34 cellular contexts compared by ENCODE assay signal in the genomic region with DNA sequence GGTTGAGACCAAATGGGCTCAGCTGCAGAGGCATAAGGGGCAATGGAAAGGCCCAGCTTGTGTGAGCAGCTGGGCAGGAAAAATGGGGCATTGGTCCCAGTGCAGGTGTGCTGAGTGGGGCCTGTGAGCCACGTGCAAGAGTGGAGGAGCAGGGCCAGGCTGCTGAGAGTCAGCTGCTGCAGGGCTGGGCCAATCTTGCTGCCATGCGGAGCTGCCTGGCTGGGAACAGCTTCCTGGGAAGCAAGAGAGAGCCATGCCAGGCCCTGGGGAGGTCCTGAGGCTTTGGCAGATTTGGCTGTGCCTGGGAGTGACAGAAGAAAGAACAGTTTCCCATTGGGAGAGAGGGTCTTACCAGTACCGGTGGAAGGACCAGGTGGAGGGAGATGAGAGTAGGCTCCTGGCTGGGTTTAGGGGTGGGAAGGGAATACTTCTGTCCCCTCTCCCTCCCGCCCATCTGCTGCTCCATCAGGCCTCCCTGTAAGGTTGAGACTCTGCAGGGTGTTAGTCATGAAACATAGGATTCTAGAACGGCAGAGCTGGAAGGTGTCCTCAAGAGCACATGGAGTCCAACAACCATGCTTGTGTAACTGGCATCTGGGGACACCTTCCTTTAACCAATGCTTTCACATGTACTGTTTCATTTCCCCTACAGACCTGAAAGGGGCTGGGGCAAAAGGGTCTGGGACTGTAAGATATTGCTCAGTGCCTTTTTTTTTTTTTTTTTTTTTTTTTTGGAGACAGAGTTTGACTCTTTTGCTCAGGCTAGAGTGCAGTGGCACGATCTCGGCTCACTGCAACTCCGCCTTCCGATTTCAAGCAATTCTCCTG. TPM values are rescaled to one million over a fixed set of nuclear protein-coding genes. Genes with fewer than 3 reads are reported as not detected.
A peak's percentile ranks its signal among the peaks of the same experiment; 100 is the strongest.
DNase-seq lines count a peak whose midpoint lies in the region; ATAC-seq, FAIRE-seq and TF ChIP-seq lines count a peak whose summit lies in the region.
"Had no signal": no experiment of that assay in that cellular context is flagged by ENCODE, and none has a peak within 500 bp of the region (broad histone marks: within the 10 kb centered on the region; RNA-seq: fewer than 3 reads in every experiment).

No MANE protein-coding gene starts in this region.

- no peaks in the 10 kb centered on the region for H3K9me2 ChIP-seq in hepatocyte (replicated peaks; ENCODE audit: insufficient read depth)

- in situ Hi-C loops in GM12878 (cut with MboI) = no loop called here

- no peak overlapping the region for H2BK12ac ChIP-seq in trophoblast cell (ENCODE audit: low read length)

- no peak overlapping the region for H3K14ac ChIP-seq in trophoblast cell (ENCODE audit: low read length)

- TF ChIP-seq CTCF in GM12864 (IDR thresholded peaks at IDR 0.05; ENCODE audit: low read depth, low read length, missing control alignments) (no peak), GM12878 (IDR thresholded peaks at IDR 0.05 in 2 of 3, conservative IDR thresholded peaks at IDR 0.05 in 1 of 3; ENCODE audit: control insufficient read depth in 2 of 3, extremely low read depth in 1 of 3, insufficient read depth in 1 of 3, low read depth in 3 of 3, low read length in 3 of 3) (no peak), hepatocyte (IDR thresholded peaks at IDR 0.05; ENCODE audit: poor library complexity) (no peak)

- RAD21 ChIA-PET in GM12878 (lab: Charles Lee; ENCODE audit: unreplicated experiment) = no interaction called here

- no peaks in the 10 kb centered on the region for H3K36me3 ChIP-seq in GM12878 (ENCODE audit: control insufficient read depth in 2 of 2, insufficient read depth in 2 of 2, low read length in 1 of 2)
- H3K36me3 ChIP-seq in hepatocyte (replicated peaks; ENCODE audit: insufficient read depth, low read depth) = no peaks in the 10 kb centered on the region
- H3K36me3 ChIP-seq in trophoblast cell (ENCODE audit: control insufficient read depth in 1 of 2, insufficient read depth in 2 of 2, low read length in 2 of 2) = no peaks in the 10 kb centered on the region
- H3K36me3 ChIP-seq: brain microvascular endothelial cell, ovary, Peyer's patch, upper lobe of left lung had no signal

- no peak overlapping the region for H2BK5ac ChIP-seq in trophoblast cell (ENCODE audit: low read depth, low read length, poor library complexity)

- H2AK5ac ChIP-seq in trophoblast cell (ENCODE audit: low read length) = no peak overlapping the region

- FAIRE-seq in GM12878 (lab: Jason Lieb, UNC) = peak; percentile 56
- FAIRE-seq: GM12892, H54, K562, keratinocyte had no signal

- H3K9me3 ChIP-seq in GM12878 (replicated peaks; ENCODE audit: control insufficient read depth, insufficient read depth, low read length) (no peaks in the 10 kb centered on the region), hepatocyte (ENCODE audit: low read depth) (no peaks in the 10 kb centered on the region), trophoblast cell (ENCODE audit: insufficient read depth, low read depth, low read length) (peaks cover 8% of the 10 kb centered on the region)
- H3K9me3 ChIP-seq: BLaER1, ovary, Peyer's patch, upper lobe of left lung had no signal

- no peak overlapping the region for H4K91ac ChIP-seq in trophoblast cell (ENCODE audit: low read depth, low read length)

- 76% methylated on average over 9 of the region's 9 CpGs for WGBS in GM12878 (ENCODE audit: insufficient coverage, insufficient replicate concordance, low lambda C conversion rate, missing lambda C conversion rate)
- WGBS in hepatocyte (ENCODE audit: low lambda C conversion rate, missing lambda C conversion rate) = 84% methylated on average over 9 of the region's 9 CpGs
- no CpG with 5 or more reads among the region's 9 CpGs for WGBS in trophoblast cell (ENCODE audit: extremely low coverage, insufficient coverage, insufficient read length)

- no peak overlapping the region for H3K9ac ChIP-seq in GM12878 (ENCODE audit: control insufficient read depth, insufficient read depth, low read length)
- no peak overlapping the region for H3K9ac ChIP-seq in trophoblast cell (ENCODE audit: low read length)
- H3K9ac ChIP-seq: BLaER1 had no signal

- no peak for TF ChIP-seq POLR2A in GM12878 (IDR thresholded peaks at IDR 0.05; ENCODE audit: low read depth, low read length)

- ATAC-seq in GM12878 = peak; percentile 56; the same call in 2 of the 3 replicates
- ATAC-seq in GM18909 (IDR thresholded peaks at IDR 0.05; ENCODE audit: poor library complexity, unreplicated experiment) = no peak
- ATAC-seq: K562; naive thymus-derived CD8-positive, alpha-beta T cell had no signal

- H3K27me3 ChIP-seq in GM12878 (replicated peaks in 1 of 2; ENCODE audit: control insufficient read depth in 2 of 2, insufficient read depth in 2 of 2, low read length in 1 of 2) = peaks cover 5 to 12% of the 10 kb centered on the region in 2 experiments
- H3K27me3 ChIP-seq in hepatocyte = peaks cover 40% of the 10 kb centered on the region
- peaks cover 30% of the 10 kb centered on the region for H3K27me3 ChIP-seq in trophoblast cell (ENCODE audit: insufficient read depth, low read length)
- H3K27me3 ChIP-seq: ovary had no signal

- SMC1A ChIA-PET in GM12878 (lab: Charles Lee; ENCODE audit: uncharacterized antibody, unreplicated experiment) = no interaction called here

- TF ChIP-seq EP300 in GM12878 (IDR thresholded peaks at IDR 0.05; ENCODE audit: borderline replicate concordance in 1 of 2, control insufficient read depth in 1 of 2, low read depth in 2 of 2, low read length in 2 of 2) = no peak

- no peak overlapping the region for H3K18ac ChIP-seq in trophoblast cell (ENCODE audit: low read length)

- no peak overlapping the region for H4K12ac ChIP-seq in trophoblast cell (ENCODE audit: low read depth, low read length)

- H4K8ac ChIP-seq in trophoblast cell (ENCODE audit: low read depth, low read length) = no peak overlapping the region

- H3K27ac ChIP-seq in GM12878 (ENCODE audit: control insufficient read depth, insufficient read depth) (no peak overlapping the region), hepatocyte (no peak overlapping the region), trophoblast cell (ENCODE audit: low read depth, low read length) (no peak overlapping the region)
- H3K27ac ChIP-seq: BLaER1, brain microvascular endothelial cell, epithelial cell of prostate, ovary, Peyer's patch, upper lobe of left lung, WERI-Rb-1 had no signal

- intact Hi-C loops in GM12878 (cut with micrococcal nuclease; ENCODE audit: unreplicated experiment) (no loop called here), posterior cingulate gyrus (cut with DNase I) (no loop called here)

- no peak overlapping the region for H2BK120ac ChIP-seq in trophoblast cell (ENCODE audit: insufficient read depth, low read length, poor library complexity)

- H3K79me1 ChIP-seq in trophoblast cell (ENCODE audit: low read length) = no peaks in the 10 kb centered on the region

- H4K20me1 ChIP-seq in GM12878 (ENCODE audit: control insufficient read depth, insufficient read depth) (no peaks in the 10 kb centered on the region), hepatocyte (ENCODE audit: insufficient read depth, poor library complexity, severe bottlenecking) (no peaks in the 10 kb centered on the region)
- H4K20me1 ChIP-seq: BLaER1 had no signal

- POLR2A ChIA-PET in GM12878 (lab: Charles Lee) = interaction anchor here (0.7 to 0.8 kb wide), 2 partner anchors 9 to 79 kb away, joined by 3 to 4 read pairs; no protein-coding TSS in a partner anchor

- H3K4me1 ChIP-seq in GM12878 (ENCODE audit: control insufficient read depth, insufficient read depth, low read length) (peaks cover 7% of the 10 kb centered on the region), hepatocyte (ENCODE audit: insufficient read depth) (no peaks in the 10 kb centered on the region), trophoblast cell (ENCODE audit: control insufficient read depth in 1 of 2, insufficient read depth in 2 of 2, low read length in 2 of 2) (peaks cover 2 to 13% of the 10 kb centered on the region in 2 experiments)

- DNase-seq in GM12864 (ENCODE audit: low read depth) (peak; percentile 49), NCI-H1694 treated with DMSO at 0.1 percent for 48 hours (lab: John Stamatoyannopoulos, UW) (peak; percentile 46), GM12878 (ENCODE audit: low read depth, low spot score) (no peak), posterior cingulate gyrus (peak in 7 of 10 donors; percentile 37 to 93 (median 70)), hepatocyte (ENCODE audit: low spot score) (no peak), trophoblast cell (no peak)
- DNase-seq: activated CD4-positive, alpha-beta T cell treated with anti-CD3 and anti-CD28 coated beads, Interleukin-2, amount 10 ng/mL, durations not matched to agents 24 days and 14 days; activated gamma-delta T cell treated with Interleukin-2 at 50 U/mL for 16 hours; activated T-cell treated with anti-CD3 and anti-CD28 coated beads, Interleukin-2, amount 50 U/mL, for 24 hours; brain microvascular endothelial cell; COR-L47; DND-41; effector CD8-positive, alpha-beta T cell; midbrain; NCI-H1417 treated with DMSO at 0.1 percent for 48 hours; NCI-H510A; ovary; Peyer's patch; SIG-M5; stimulated activated CD4-positive, alpha-beta T cell treated with anti-CD3 and anti-CD28 coated beads, Interleukin-2, amount 100 ng/mL, for 24 hours; T1000; upper lobe of left lung; WERI-Rb-1 had no signal

- H2AFZ ChIP-seq in GM12878 (ENCODE audit: control insufficient read depth, low read depth, low read length) (no peak overlapping the region; the same call in 1 of the 2 replicates), hepatocyte (no peak overlapping the region), trophoblast cell (ENCODE audit: insufficient read depth, low read length, poor library complexity) (no peak overlapping the region)

- no peak for TF ChIP-seq RAD21 in GM12878 (IDR thresholded peaks at IDR 0.05; ENCODE audit: insufficient read depth, low read depth, low read length)

- H3K4ac ChIP-seq in trophoblast cell (ENCODE audit: low read depth, low read length) = no peak overlapping the region

- no peak overlapping the region for H3K23ac ChIP-seq in trophoblast cell (ENCODE audit: low read length)

- H3K4me3 ChIP-seq in GM12864 (ENCODE audit: low read depth, low read length) (no peak overlapping the region), GM12878 (no peak overlapping the region), hepatocyte (no peak overlapping the region), trophoblast cell (ENCODE audit: low read depth, low read length) (no peak overlapping the region)
- H3K4me3 ChIP-seq: BLaER1, K562, ovary, Peyer's patch, smooth muscle cell, upper lobe of left lung had no signal

- no peak overlapping the region for H3K4me2 ChIP-seq in GM12878 (ENCODE audit: control insufficient read depth, insufficient read depth)
- no peak overlapping the region for H3K4me2 ChIP-seq in hepatocyte
- H3K4me2 ChIP-seq in trophoblast cell (ENCODE audit: low read length) = no peak overlapping the region
- H3K4me2 ChIP-seq: BLaER1, smooth muscle cell had no signal

- H3K79me2 ChIP-seq in GM12878 (ENCODE audit: control insufficient read depth, insufficient read depth, low read length) (no peaks in the 10 kb centered on the region), hepatocyte (no peaks in the 10 kb centered on the region), trophoblast cell (ENCODE audit: control insufficient read depth, insufficient read depth, low read length, poor library complexity) (no peaks in the 10 kb centered on the region)

- CTCF ChIA-PET in GM12878 (lab: Yijun Ruan, JAX) = no interaction called here

- no TSS peak for BruUV-seq in GM12878 (replicated peaks; lab: Mats Ljungman, UMichigan)

RNA-seq across cellular contexts. Expression of a gene that starts 10.4 kb away (rescaled TPM):
- total RNA-seq in GM12878 (2013; cell fraction: nucleolus; rRNA removed) = 1.1 and 1.5 TPM in 2 replicates
- total RNA-seq in GM12878 (2014; rRNA removed) (1.1 and 1.5 TPM in 2 replicates), GM12878 (2014; rRNA removed; fragmentation: Illumina TruSeq; extraction: Trizol) (1.3 and 1.4 TPM in 2 replicates), GM12878 (2021) (1.7 and 1.9 TPM in 2 replicates), hepatocyte (1.5 and 2.2 TPM in 2 replicates)
- polyA plus RNA-seq in GM12878 (2011; ENCODE audit: low read depth) = 0.22 TPM
- polyA plus RNA-seq in GM12878 (2011; rRNA removed) (0.43 and 0.52 TPM in 2 replicates), GM12878 (2014; fragmentation: Illumina TruSeq; extraction: Trizol) (3.1 TPM in 2 replicates), GM12878 (2014; fragmentation: Nextera tagmentation; extraction: Ambion mirVana) (under 1 TPM; 0.39 to 0.60 TPM), GM12878 (2014; rRNA removed) (1.5 and 1.8 TPM in 2 replicates), GM12878 (2016; fragmentation: Nextera tagmentation; extraction: Ambion mirVana) (under 1 TPM; 0.05 to 0.15 TPM), hepatocyte (1.5 and 1.6 TPM in 2 replicates)
- 0.28 and 0.31 TPM in 2 replicates for polyA plus RNA-seq in GM12878 (2011; cell fraction: cytosol; rRNA removed)
- 0.59 and 0.82 TPM in 2 replicates for polyA plus RNA-seq in GM12878 (2011; cell fraction: nucleus; rRNA removed)
- polyA plus RNA-seq in GM12878 (2012) = 0.49 and 1.3 TPM in 2 replicates
- 0.52 and 0.73 TPM in 2 replicates for polyA minus RNA-seq in GM12878 (2011; rRNA and poly(A)+ RNA removed)
- polyA minus RNA-seq in GM12878 (2011; cell fraction: cytosol; rRNA and poly(A)+ RNA removed) = not detected in 2 replicates
- polyA minus RNA-seq in GM12878 (2011; cell fraction: nucleus; rRNA and poly(A)+ RNA removed) = 0.19 and 0.36 TPM in 2 replicates
- 4.4 TPM in 2 replicates for polyA plus RNA-seq in trophoblast cell (2013)
- total RNA-seq: HT-29, K562, Peyer's patch had no signal
- polyA plus RNA-seq: naive thymus-derived CD8-positive, alpha-beta T cell had no signal

RNA-seq across cellular contexts. Expression of a gene that starts 19.0 kb away (rescaled TPM):
- total RNA-seq in GM12878 (2013; cell fraction: nucleolus; rRNA removed) = 6.0 and 8.9 TPM in 2 replicates
- total RNA-seq in GM12878 (2014; rRNA removed) = 0.65 and 1.1 TPM in 2 replicates
- 1.3 and 1.4 TPM in 2 replicates for total RNA-seq in GM12878 (2014; rRNA removed; fragmentation: Illumina TruSeq; extraction: Trizol)
- total RNA-seq in GM12878 (2021) = 1.5 and 1.8 TPM in 2 replicates
- polyA plus RNA-seq in GM12878 (2011; ENCODE audit: low read depth) = 1.4 TPM
- 0.46 and 0.88 TPM in 2 replicates for polyA plus RNA-seq in GM12878 (2011; rRNA removed)
- 0.25 and 0.40 TPM in 2 replicates for polyA plus RNA-seq in GM12878 (2011; cell fraction: cytosol; rRNA removed)
- 0.70 and 0.90 TPM in 2 replicates for polyA plus RNA-seq in GM12878 (2011; cell fraction: nucleus; rRNA removed)
- polyA plus RNA-seq in GM12878 (2012) = 1.3 and 1.9 TPM in 2 replicates
- polyA plus RNA-seq in GM12878 (2014; fragmentation: Illumina TruSeq; extraction: Trizol) = 1.7 and 2.8 TPM in 2 replicates
- polyA plus RNA-seq in GM12878 (2014; fragmentation: Nextera tagmentation; extraction: Ambion mirVana) = 1 to 10 TPM; 1.3 to 1.6 TPM
- polyA plus RNA-seq in GM12878 (2014; rRNA removed) = 0.70 and 1.9 TPM in 2 replicates
- polyA plus RNA-seq in GM12878 (2016; fragmentation: Nextera tagmentation; extraction: Ambion mirVana) = 1 to 10 TPM in 1 of 2 experiments, under 1 TPM in 1; 0.90 to 1.3 TPM
- polyA minus RNA-seq in GM12878 (2011; rRNA and poly(A)+ RNA removed) = 0.51 and 0.82 TPM in 2 replicates
- not detected in 2 replicates for polyA minus RNA-seq in GM12878 (2011; cell fraction: cytosol; rRNA and poly(A)+ RNA removed)
- polyA minus RNA-seq in GM12878 (2011; cell fraction: nucleus; rRNA and poly(A)+ RNA removed) = 0.48 and 0.57 TPM in 2 replicates
- not detected in 2 replicates for total RNA-seq in hepatocyte
- not detected in 2 replicates for polyA plus RNA-seq in hepatocyte
- polyA plus RNA-seq in trophoblast cell (2013) = not detected in 2 replicates
- total RNA-seq: HT-29, K562, smooth muscle cell had no signal
- polyA plus RNA-seq: K562 had no signal

RNA-seq across cellular contexts. Expression of a gene that starts 32.7 kb away (rescaled TPM):
- 125 and 139 TPM in 2 replicates for total RNA-seq in GM12878 (2013; cell fraction: nucleolus; rRNA removed)
- total RNA-seq in GM12878 (2014; rRNA removed) (145 and 158 TPM in 2 replicates), GM12878 (2014; rRNA removed; fragmentation: Illumina TruSeq; extraction: Trizol) (45.3 and 53.0 TPM in 2 replicates), GM12878 (2021) (81.6 and 84.4 TPM in 2 replicates), hepatocyte (6.7 and 8.1 TPM in 2 replicates)
- polyA plus RNA-seq in GM12878 (2011; ENCODE audit: low read depth) = 21.9 TPM
- polyA plus RNA-seq in GM12878 (2011; rRNA removed) (26.6 and 67.9 TPM in 2 replicates), GM12878 (2014; fragmentation: Illumina TruSeq; extraction: Trizol) (9.8 and 38.9 TPM in 2 replicates), GM12878 (2014; fragmentation: Nextera tagmentation; extraction: Ambion mirVana) (10 to 100 TPM; 36.7 to 62.3 TPM), GM12878 (2014; rRNA removed) (126 and 148 TPM in 2 replicates), GM12878 (2016; fragmentation: Nextera tagmentation; extraction: Ambion mirVana) (100 to 1,000 TPM; 177 to 212 TPM), hepatocyte (13.4 and 14.9 TPM in 2 replicates)
- polyA plus RNA-seq in GM12878 (2011; cell fraction: cytosol; rRNA removed) = 113 and 161 TPM in 2 replicates
- polyA plus RNA-seq in GM12878 (2011; cell fraction: nucleus; rRNA removed) = 245 and 256 TPM in 2 replicates
- 42.1 and 48.8 TPM in 2 replicates for polyA plus RNA-seq in GM12878 (2012)
- 70.4 and 125 TPM in 2 replicates for polyA minus RNA-seq in GM12878 (2011; rRNA and poly(A)+ RNA removed)
- polyA minus RNA-seq in GM12878 (2011; cell fraction: cytosol; rRNA and poly(A)+ RNA removed) = 28.6 and 42.6 TPM in 2 replicates
- polyA minus RNA-seq in GM12878 (2011; cell fraction: nucleus; rRNA and poly(A)+ RNA removed) = 82.8 and 123 TPM in 2 replicates
- polyA plus RNA-seq in trophoblast cell (2013) = 17.4 and 17.7 TPM in 2 replicates

RNA-seq across cellular contexts. Expression of a gene that starts 53.0 kb away (rescaled TPM):
- total RNA-seq in GM12878 (2013; cell fraction: nucleolus; rRNA removed) = 79.9 and 82.3 TPM in 2 replicates
- total RNA-seq in GM12878 (2014; rRNA removed) (35.9 and 37.6 TPM in 2 replicates), GM12878 (2014; rRNA removed; fragmentation: Illumina TruSeq; extraction: Trizol) (22.3 and 23.2 TPM in 2 replicates), GM12878 (2021) (90.1 and 91.4 TPM in 2 replicates), hepatocyte (0.07 and 0.12 TPM in 2 replicates)
- polyA plus RNA-seq in GM12878 (2011; ENCODE audit: low read depth) = 30.0 TPM
- polyA plus RNA-seq in GM12878 (2011; rRNA removed) (9.7 and 16.4 TPM in 2 replicates), GM12878 (2014; fragmentation: Illumina TruSeq; extraction: Trizol) (20.6 and 26.9 TPM in 2 replicates), GM12878 (2014; fragmentation: Nextera tagmentation; extraction: Ambion mirVana) (1 to 10 TPM; 6.9 to 9.6 TPM), GM12878 (2014; rRNA removed) (42.3 and 43.0 TPM in 2 replicates), GM12878 (2016; fragmentation: Nextera tagmentation; extraction: Ambion mirVana) (10 to 100 TPM; 26.6 to 30.4 TPM), hepatocyte (0.18 and 0.52 TPM in 2 replicates)
- 18.3 and 19.9 TPM in 2 replicates for polyA plus RNA-seq in GM12878 (2011; cell fraction: cytosol; rRNA removed)
- 43.6 and 44.2 TPM in 2 replicates for polyA plus RNA-seq in GM12878 (2011; cell fraction: nucleus; rRNA removed)
- 50.9 and 59.0 TPM in 2 replicates for polyA plus RNA-seq in GM12878 (2012)
- polyA minus RNA-seq in GM12878 (2011; rRNA and poly(A)+ RNA removed) = 24.8 and 41.5 TPM in 2 replicates
- 20.1 and 23.4 TPM in 2 replicates for polyA minus RNA-seq in GM12878 (2011; cell fraction: cytosol; rRNA and poly(A)+ RNA removed)
- 12.0 and 20.7 TPM in 2 replicates for polyA minus RNA-seq in GM12878 (2011; cell fraction: nucleus; rRNA and poly(A)+ RNA removed)
- polyA plus RNA-seq in trophoblast cell (2013) = 0.36 and 0.38 TPM in 2 replicates
- total RNA-seq: smooth muscle cell, subcutaneous adipose tissue had no signal

Comparison
In these comparisons a context has a peak if more than half of its experiments do, and no peak if none do; other contexts are left out.
1. DNase-seq: peak in GM12864 (single experiment), NCI-H1694 treated with DMSO at 0.1 percent for 48 hours (single experiment) and posterior cingulate gyrus (7 of 10); none in GM12878 (single experiment), hepatocyte (single experiment) and trophoblast cell (0 of 2).